In genomic region chr1:51878616-51879336, GRCh38 we compare ENCODE assay signal across 1 cellular context.
TF ChIP-seq lines count a peak whose summit lies in the region.

TSS of gene NRDC (minus strand) at chr1:51878727. CDS start at chr1:51878615, 112 bp downstream.

TF ChIP-seq in WTC11, 78 proteins besides CTCF, POLR2A, EP300 and RAD21 (continued from another document):
- TF ChIP-seq ZNF532 (CRISPR knock-in tag; IDR thresholded peaks at IDR 0.05; ENCODE audit: borderline replicate concordance) (no peak), SMAD3 (CRISPR knock-in tag; IDR thresholded peaks at IDR 0.05; ENCODE audit: borderline replicate concordance) (0 out of 2 replicates have a peak, but pooled peaks have one; percentile 43), TEAD4 (CRISPR knock-in tag; IDR thresholded peaks at IDR 0.05) (no peak), ZNF396 (CRISPR knock-in tag; IDR thresholded peaks at IDR 0.05; ENCODE audit: borderline replicate concordance) (no peak), SP1 (CRISPR knock-in tag; conservative IDR thresholded peaks at IDR 0.05) (peak; percentile 83), ZNF416 (CRISPR knock-in tag; IDR thresholded peaks at IDR 0.05) (no peak), ARID4B (CRISPR knock-in tag; IDR thresholded peaks at IDR 0.05; ENCODE audit: borderline replicate concordance) (peak; percentile 58; the same call in 1 of the 2 replicates), ZNF219 (CRISPR knock-in tag; IDR thresholded peaks at IDR 0.05; ENCODE audit: borderline replicate concordance) (no peak), NFYB (CRISPR knock-in tag; conservative IDR thresholded peaks at IDR 0.05; ENCODE audit: low read depth) (peak; percentile 86), PRRX2 (CRISPR knock-in tag; IDR thresholded peaks at IDR 0.05) (no peak), ZSCAN18 (CRISPR knock-in tag; IDR thresholded peaks at IDR 0.05) (no peak), FOXP1 (CRISPR knock-in tag; IDR thresholded peaks at IDR 0.05; ENCODE audit: borderline replicate concordance) (peak; percentile 63; the same call in 1 of the 2 replicates), MXD4 (CRISPR knock-in tag; IDR thresholded peaks at IDR 0.05; ENCODE audit: borderline replicate concordance) (no peak), RELA (CRISPR knock-in tag; IDR thresholded peaks at IDR 0.05; ENCODE audit: borderline replicate concordance) (no peak), ZBTB43 (CRISPR knock-in tag; IDR thresholded peaks at IDR 0.05) (no peak), ZNF281 (CRISPR knock-in tag; IDR thresholded peaks at IDR 0.05) (peak; percentile 90), ELF4 (CRISPR knock-in tag; IDR thresholded peaks at IDR 0.05; ENCODE audit: low read depth) (no peak)
- TF ChIP-seq, protein P1, sequence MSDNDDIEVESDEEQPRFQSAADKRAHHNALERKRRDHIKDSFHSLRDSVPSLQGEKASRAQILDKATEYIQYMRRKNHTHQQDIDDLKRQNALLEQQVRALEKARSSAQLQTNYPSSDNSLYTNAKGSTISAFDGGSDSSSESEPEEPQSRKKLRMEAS (CRISPR knock-in tag; IDR thresholded peaks at IDR 0.05): peak; percentile 25; the same call in 1 of the 2 replicates
- TF ChIP-seq, protein P2, sequence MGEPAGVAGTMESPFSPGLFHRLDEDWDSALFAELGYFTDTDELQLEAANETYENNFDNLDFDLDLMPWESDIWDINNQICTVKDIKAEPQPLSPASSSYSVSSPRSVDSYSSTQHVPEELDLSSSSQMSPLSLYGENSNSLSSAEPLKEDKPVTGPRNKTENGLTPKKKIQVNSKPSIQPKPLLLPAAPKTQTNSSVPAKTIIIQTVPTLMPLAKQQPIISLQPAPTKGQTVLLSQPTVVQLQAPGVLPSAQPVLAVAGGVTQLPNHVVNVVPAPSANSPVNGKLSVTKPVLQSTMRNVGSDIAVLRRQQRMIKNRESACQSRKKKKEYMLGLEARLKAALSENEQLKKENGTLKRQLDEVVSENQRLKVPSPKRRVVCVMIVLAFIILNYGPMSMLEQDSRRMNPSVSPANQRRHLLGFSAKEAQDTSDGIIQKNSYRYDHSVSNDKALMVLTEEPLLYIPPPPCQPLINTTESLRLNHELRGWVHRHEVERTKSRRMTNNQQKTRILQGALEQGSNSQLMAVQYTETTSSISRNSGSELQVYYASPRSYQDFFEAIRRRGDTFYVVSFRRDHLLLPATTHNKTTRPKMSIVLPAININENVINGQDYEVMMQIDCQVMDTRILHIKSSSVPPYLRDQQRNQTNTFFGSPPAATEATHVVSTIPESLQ (CRISPR knock-in tag; IDR thresholded peaks at IDR 0.05): no peak
